In the genomic region with DNA sequence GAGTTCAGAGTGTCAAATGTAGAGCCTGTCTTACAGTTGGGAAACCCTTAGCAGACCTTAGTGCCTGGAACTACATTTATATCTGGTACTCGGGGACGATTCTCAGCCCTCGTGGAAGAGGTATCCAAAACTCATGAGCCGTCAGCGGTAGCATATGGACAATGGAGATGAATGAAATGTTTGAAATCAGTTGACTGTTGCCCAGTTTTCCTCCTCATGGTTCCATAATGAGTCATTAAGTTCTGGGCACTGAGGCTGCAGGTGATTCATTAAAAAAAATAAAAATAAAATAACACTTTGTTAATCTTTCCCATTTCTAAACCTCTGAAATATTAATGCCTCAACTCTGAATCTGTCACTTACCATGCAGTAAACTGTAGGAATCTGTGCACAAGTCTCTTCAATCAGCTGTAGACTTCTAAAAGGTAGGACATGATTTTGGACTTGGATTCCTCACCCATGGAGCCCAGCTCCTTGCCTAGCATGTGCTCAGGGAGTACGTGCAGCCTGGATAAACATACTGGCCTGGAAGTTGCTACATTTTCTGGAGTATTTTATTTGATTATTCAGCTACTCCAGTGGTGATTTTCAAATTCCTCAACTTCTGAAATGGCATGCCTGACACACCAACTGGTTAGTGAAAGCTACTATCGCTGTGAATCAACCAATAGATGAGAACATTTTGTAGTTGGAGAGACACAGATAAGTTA, we compare ENCODE assay signal across 20 cellular contexts.
DNase-seq lines count a peak whose midpoint lies in the region; TF ChIP-seq lines count a peak whose summit lies in the region.
"Had no signal": no experiment of that assay in that cellular context is flagged by ENCODE, and none has a peak within 500 bp of the region (broad histone marks: within the 10 kb centered on the region; RNA-seq: fewer than 3 reads in every experiment).

No MANE protein-coding gene starts in this region.

- H3K4me3 ChIP-seq in mammary epithelial cell (replicated peaks in 1 of 3; ENCODE audit: insufficient read depth in 1 of 3, low read depth in 2 of 3, low read length in 3 of 3), result no peak overlapping the region
- no peak overlapping the region for H3K4me3 ChIP-seq in adrenal gland
- H3K4me3 ChIP-seq in H7 (ENCODE audit: insufficient read depth, low read depth, low read length), result no peak overlapping the region
- H3K4me3 ChIP-seq: GM23338 had no signal

- no peak for TF ChIP-seq CTCF in RWPE1 (conservative IDR thresholded peaks at IDR 0.05; ENCODE audit: low read depth)
- TF ChIP-seq CTCF in mammary epithelial cell (conservative IDR thresholded peaks at IDR 0.05 in 1 of 2, IDR thresholded peaks at IDR 0.05 in 1 of 2; ENCODE audit: extremely low read depth in 1 of 2, insufficient read depth in 1 of 2, low read depth in 1 of 2, low read length in 2 of 2), result no peak
- TF ChIP-seq CTCF in adrenal gland (IDR thresholded peaks at IDR 0.05), result no peak

- no peaks in the 10 kb centered on the region for H3K27me3 ChIP-seq in mammary epithelial cell (ENCODE audit: insufficient read depth, low read length)
- H3K27me3 ChIP-seq in adrenal gland, result no peaks in the 10 kb centered on the region
- no peaks in the 10 kb centered on the region for H3K27me3 ChIP-seq in H7 (ENCODE audit: control insufficient read depth, insufficient read depth, low read length)

- POLR2A ChIA-PET in RWPE1 (lab: Yijun Ruan, JAX; ENCODE audit: low non-redundant PET), result no interaction called here

- in situ Hi-C loops in mammary epithelial cell (cut with MboI; ENCODE audit: low sequenced_read_pairs in 2 of 2), result no loop called here

- H3K4me2 ChIP-seq in mammary epithelial cell (ENCODE audit: insufficient read depth, low read depth, low read length), result no peak overlapping the region
- H3K4me2 ChIP-seq: GM23338, SK-N-SH had no signal

- no peaks in the 10 kb centered on the region for H3K36me3 ChIP-seq in mammary epithelial cell (ENCODE audit: insufficient read depth, low read length)
- no peaks in the 10 kb centered on the region for H3K36me3 ChIP-seq in adrenal gland (replicated peaks in 1 of 2)
- H3K36me3 ChIP-seq in H7 (replicated peaks; ENCODE audit: control insufficient read depth, insufficient read depth, low read length), result no peaks in the 10 kb centered on the region

- H3K4me1 ChIP-seq in mammary epithelial cell (ENCODE audit: insufficient read depth, low read length) (no peaks in the 10 kb centered on the region), adrenal gland (replicated peaks in 1 of 2) (no peaks in the 10 kb centered on the region)

- no peak for TF ChIP-seq POLR2A in adrenal gland (IDR thresholded peaks at IDR 0.05)

- no TSS peak for BruUV-seq in mammary epithelial cell (replicated peaks; lab: Mats Ljungman, UMichigan)

- H3K27ac ChIP-seq in RWPE1 (no peak overlapping the region), mammary epithelial cell (ENCODE audit: insufficient read depth, low read depth, low read length) (no peak overlapping the region), adrenal gland (no peak overlapping the region)
- H3K27ac ChIP-seq: C4-2B had no signal

- H4K20me1 ChIP-seq in mammary epithelial cell (ENCODE audit: insufficient read depth, low read length), result no peaks in the 10 kb centered on the region

- H2AFZ ChIP-seq in mammary epithelial cell (ENCODE audit: low read depth, low read length), result no peak overlapping the region
- H2AFZ ChIP-seq: GM23338 had no signal

- WGBS in mammary epithelial cell (ENCODE audit: low coverage, missing lambda C conversion rate), result 31% methylated on average over 7 of the region's 7 CpGs
- 80 to 83% (median 82%) methylated on average over 7 of the region's 7 CpGs for WGBS in adrenal gland, 4 donors

- CTCF ChIA-PET in RWPE1 (lab: Yijun Ruan, JAX), result no interaction called here
- CTCF ChIA-PET in mammary epithelial cell (lab: Charles Lee; ENCODE audit: low non-redundant PET), result no interaction called here

- no peak overlapping the region for H3K9ac ChIP-seq in mammary epithelial cell (ENCODE audit: insufficient read depth, low read length)
- H3K9ac ChIP-seq: SK-N-SH had no signal

- dilution Hi-C loops in mammary epithelial cell (cut with HindIII; ENCODE audit: low sequenced_read_pairs), result no loop called here

- no peaks in the 10 kb centered on the region for H3K79me2 ChIP-seq in mammary epithelial cell (ENCODE audit: insufficient read depth, low read length)

- H3K9me3 ChIP-seq in mammary epithelial cell (replicated peaks; ENCODE audit: insufficient read depth, low read length) (peaks cover 10% of the 10 kb centered on the region), adrenal gland (replicated peaks in 1 of 3) (no peaks in the 10 kb centered on the region)
- H3K9me3 ChIP-seq: SK-N-SH had no signal

- peak; percentile 74 for DNase-seq in HT1080 (ENCODE audit: low read depth)
- peak; percentile 13 for DNase-seq in RWPE1 (ENCODE audit: low spot score)
- DNase-seq in mammary epithelial cell, result peak; percentile 13
- peak; percentile 54 for DNase-seq in renal cortical epithelial cell (ENCODE audit: low read depth)
- no peak for DNase-seq in adrenal gland
- DNase-seq in stimulated activated CD4-positive, alpha-beta T cell treated with anti-CD3 and anti-CD28 coated beads, Interleukin-15, amount 100 ng/mL, for 24 hours, result no peak
- no peak for DNase-seq in H7
- DNase-seq: CD8-positive, alpha-beta memory T cell; HCEC 1CT; KG1; MV-4-11; NCI-H1105 treated with DMSO at 0.1 percent for 48 hours; NCI-H2029 treated with DMSO at 0.1 percent for 48 hours; NCI-H2171 treated with DMSO at 0.1 percent for 48 hours; NCI-H524 treated with DMSO at 0.1 percent for 48 hours; OCI-M1; SHP77 treated with DMSO at 0.1 percent for 48 hours; SK-N-SH had no signal

- intact Hi-C loops in mammary epithelial cell (cut with micrococcal nuclease) (no loop called here), adrenal gland (cut with DNase I) (no loop called here)

Comparison
In these comparisons a context has a peak if more than half of its experiments do, and no peak if none do; other contexts are left out.
1. DNase-seq: peak in HT1080 (single experiment), RWPE1 (single experiment), mammary epithelial cell (single experiment) and renal cortical epithelial cell (single experiment); none in adrenal gland (0 of 7), stimulated activated CD4-positive, alpha-beta T cell treated with anti-CD3 and anti-CD28 coated beads, Interleukin-15, amount 100 ng/mL, for 24 hours (single experiment) and H7 (single experiment).